ENCODE assay signal across 22 cellular contexts in the genomic region with DNA sequence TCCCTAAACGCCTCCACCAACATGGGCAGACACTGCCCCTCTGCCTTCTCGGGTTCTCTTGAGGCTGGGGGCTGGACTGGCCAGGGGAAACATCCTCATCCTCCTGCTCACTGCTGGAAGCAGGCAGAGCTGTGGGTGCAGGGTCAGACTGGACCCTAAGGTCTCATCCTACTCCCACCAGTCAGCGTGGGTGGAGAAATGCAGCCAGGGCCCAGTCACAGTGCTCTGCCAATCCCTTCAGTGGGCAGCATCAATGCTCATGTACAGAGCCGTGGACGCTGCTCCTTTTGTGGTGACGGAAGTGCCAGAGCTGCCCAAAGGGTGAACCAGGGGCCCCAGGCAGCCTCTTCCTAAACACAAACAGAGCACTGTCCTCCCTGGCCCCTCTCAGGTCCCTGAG. TPM values are rescaled to one million over a fixed set of nuclear protein-coding genes. Genes with fewer than 3 reads are reported as not detected.
"Had no signal": no experiment of that assay in that cellular context is flagged by ENCODE, and none has a peak within 500 bp of the region (broad histone marks: within the 10 kb centered on the region; RNA-seq: fewer than 3 reads in every experiment).

No MANE protein-coding gene starts in this region.

- ATAC-seq: heart right ventricle; left lobe of liver; natural killer cell; pancreas; right cardiac atrium; stimulated activated naive CD8-positive, alpha-beta T cell treated with anti-CD3 and anti-CD28 coated beads, Interleukin-15, Interleukin-2, amounts not matched to agents 100 U/mL and 50 U/mL, for 24 hours had no signal

- H3K27ac ChIP-seq: coronary artery, heart right ventricle, neural progenitor cell, pancreas, suprapubic skin, thyroid gland had no signal

- H3K4me3 ChIP-seq: coronary artery, heart right ventricle, neural progenitor cell, pancreas, smooth muscle cell, suprapubic skin, thyroid gland had no signal

- H3K9ac ChIP-seq: neural progenitor cell had no signal

- H3K9me3 ChIP-seq: heart right ventricle, pancreas, suprapubic skin, thyroid gland had no signal

- H3K27ac Mint-ChIP-seq: natural killer cell, neural progenitor cell, progenitor cell of endocrine pancreas, type B pancreatic cell had no signal

- H3K9me3 Mint-ChIP-seq: mesothelial cell of epicardium, natural killer cell, neural progenitor cell, type B pancreatic cell had no signal

- H3K4me3 Mint-ChIP-seq: mesothelial cell of epicardium, natural killer cell, neural progenitor cell, type B pancreatic cell had no signal

- H3K4me2 ChIP-seq: neural progenitor cell, smooth muscle cell had no signal

- DNase-seq: effector CD8-positive, alpha-beta T cell; foreskin melanocyte; heart right ventricle; hypothalamus; natural killer cell; nucleus accumbens; stimulated activated CD4-positive, alpha-beta T cell treated with anti-CD3 and anti-CD28 coated beads, Interleukin-2, amount 100 ng/mL, for 48 hours; stimulated activated naive CD8-positive, alpha-beta T cell treated with anti-CD3 and anti-CD28 coated beads, Interleukin-15, Interleukin-2, amounts not matched to agents 100 U/mL and 50 U/mL, for 24 hours; thyroid gland had no signal

- FAIRE-seq: islet of Langerhans, pancreas, urothelium cell line had no signal

- H3K36me3 ChIP-seq: heart right ventricle, neural progenitor cell, pancreas, suprapubic skin, thyroid gland had no signal

- H2AFZ ChIP-seq: neural progenitor cell had no signal

- H3K27me3 ChIP-seq: neural progenitor cell, pancreas, suprapubic skin, thyroid gland had no signal

- H3K36me3 Mint-ChIP-seq: natural killer cell, type B pancreatic cell had no signal

RNA-seq across cellular contexts. Expression of gene TBX2, which starts 13.4 kb away (rescaled TPM):
- total RNA-seq: dermis microvascular lymphatic vessel endothelial cell had no signal
